Comparison of ENCODE assay signal across 10 cellular contexts in the genomic region with DNA sequence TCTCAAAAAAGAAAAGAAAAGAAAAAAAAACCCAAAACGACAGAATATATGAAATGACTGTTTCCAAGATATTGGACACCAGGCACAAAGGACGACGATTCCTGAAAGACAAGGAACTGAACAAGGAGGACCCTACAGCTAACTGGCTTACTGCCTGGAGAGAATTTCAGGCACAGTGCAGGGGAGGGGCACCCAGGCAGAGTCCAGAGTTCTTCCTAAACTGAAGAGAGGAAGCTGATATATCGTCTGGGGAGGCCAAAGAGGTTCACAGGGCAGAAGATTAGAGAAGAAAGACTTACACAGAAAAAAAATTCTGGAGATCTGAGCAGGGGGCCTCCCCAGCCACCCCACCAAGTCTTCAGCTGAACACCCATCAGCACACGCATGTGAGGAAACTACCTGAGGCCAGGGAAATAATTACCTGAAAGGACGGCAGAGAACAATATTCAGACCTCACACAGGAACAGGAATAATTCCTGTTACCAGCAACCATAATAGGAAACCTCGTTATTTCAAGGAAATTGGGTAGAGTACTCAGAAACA. TPM values are rescaled to one million over a fixed set of nuclear protein-coding genes. Genes with fewer than 3 reads are reported as not detected.
DNase-seq lines count a peak whose midpoint lies in the region; TF ChIP-seq lines count a peak whose summit lies in the region.
"Had no signal": no experiment of that assay in that cellular context is flagged by ENCODE, and none has a peak within 500 bp of the region (broad histone marks: within the 10 kb centered on the region; RNA-seq: fewer than 3 reads in every experiment).

No MANE protein-coding gene starts in this region.

- peak overlapping the region; percentile 33 for H3K27ac ChIP-seq in vagina
- H3K27ac ChIP-seq: PC-9 had no signal

- H3K27me3 ChIP-seq in vagina, result no peaks in the 10 kb centered on the region

- H3K4me3 ChIP-seq in vagina, result no peak overlapping the region
- H3K4me3 ChIP-seq: PC-9 had no signal

- peaks cover 63% of the 10 kb centered on the region for H3K4me1 Mint-ChIP-seq in activated naive CD4-positive, alpha-beta T cell treated with anti-CD3 and anti-CD28 coated beads, Interleukin-2, amount 10 ng/mL, durations not matched to agents 7 days and 5 days
- peaks cover 18% of the 10 kb centered on the region for H3K4me1 Mint-ChIP-seq in activated naive CD4-positive, alpha-beta T cell treated with anti-CD3 and anti-CD28 coated beads for 36 hours (ENCODE audit: low read depth)
- H3K4me1 Mint-ChIP-seq in chondrocyte (ENCODE audit: low read depth), result peaks cover 68% of the 10 kb centered on the region
- peaks cover 25% of the 10 kb centered on the region for H3K4me1 Mint-ChIP-seq in mesothelial cell of epicardium

- TF ChIP-seq CTCF in chondrocyte (IDR thresholded peaks at IDR 0.05) (no peak), mesothelial cell of epicardium (IDR thresholded peaks at IDR 0.05; ENCODE audit: unreplicated experiment) (no peak), vagina (IDR thresholded peaks at IDR 0.05) (no peak), GM13976 (IDR thresholded peaks at IDR 0.05; ENCODE audit: borderline replicate concordance, control extremely low read depth, extremely low read depth, insufficient read depth, missing control alignments) (no peak)

- H3K4me1 ChIP-seq in vagina, result peaks cover 14% of the 10 kb centered on the region

- no peak for DNase-seq in activated naive CD4-positive, alpha-beta T cell treated with anti-CD3 and anti-CD28 coated beads, Interleukin-2, amount 10 ng/mL, durations not matched to agents 7 days and 5 days
- no peak for DNase-seq in activated naive CD4-positive, alpha-beta T cell treated with anti-CD3 and anti-CD28 coated beads for 36 hours
- DNase-seq in chondrocyte (ENCODE audit: low spot score) (no peak), mesothelial cell of epicardium (ENCODE audit: low spot score in 2 of 2, unreplicated experiment in 2 of 2) (no peak), vagina (ENCODE audit: extremely low spot score in 2 of 2) (no peak), NCI-H510A (lab: John Stamatoyannopoulos, UW) (no peak), GM13976 (ENCODE audit: low spot score) (no peak), AG20443 (ENCODE audit: low spot score) (no peak)
- DNase-seq: PC-9, retina had no signal

- CTCF ChIA-PET in activated naive CD4-positive, alpha-beta T cell treated with anti-CD3 and anti-CD28 coated beads, Interleukin-2, amount 10 ng/mL, durations not matched to agents 7 days and 5 days (lab: Charles Lee), result interaction anchor here (1.1 kb wide), 1 partner anchor 90 kb away, joined by 4 read pairs; a partner anchor contains a TSS
- CTCF ChIA-PET in activated naive CD4-positive, alpha-beta T cell treated with anti-CD3 and anti-CD28 coated beads for 36 hours (lab: Charles Lee), result interaction anchor here (0.9 to 1.8 kb wide), 3 partner anchors 25 to 173 kb away, joined by 3 to 4 read pairs (median 4); a partner anchor contains a TSS

- in situ Hi-C loops in GM13976 (cut with MboI; ENCODE audit: low sequenced_read_pairs, unreplicated experiment), result no loop called here

- no peak for TF ChIP-seq POLR2A in vagina (IDR thresholded peaks at IDR 0.05)

- peaks cover 2% of the 10 kb centered on the region for H3K36me3 Mint-ChIP-seq in activated naive CD4-positive, alpha-beta T cell treated with anti-CD3 and anti-CD28 coated beads, Interleukin-2, amount 10 ng/mL, durations not matched to agents 7 days and 5 days
- H3K36me3 Mint-ChIP-seq in activated naive CD4-positive, alpha-beta T cell treated with anti-CD3 and anti-CD28 coated beads for 36 hours (ENCODE audit: low read depth), result no peaks in the 10 kb centered on the region
- H3K36me3 Mint-ChIP-seq in chondrocyte (ENCODE audit: low read depth), result no peaks in the 10 kb centered on the region
- H3K36me3 Mint-ChIP-seq in mesothelial cell of epicardium, result no peaks in the 10 kb centered on the region

- no peaks in the 10 kb centered on the region for H3K9me3 ChIP-seq in vagina

- peaks cover 4% of the 10 kb centered on the region for H3K9me3 Mint-ChIP-seq in activated naive CD4-positive, alpha-beta T cell treated with anti-CD3 and anti-CD28 coated beads, Interleukin-2, amount 10 ng/mL, durations not matched to agents 7 days and 5 days
- no peaks in the 10 kb centered on the region for H3K9me3 Mint-ChIP-seq in activated naive CD4-positive, alpha-beta T cell treated with anti-CD3 and anti-CD28 coated beads for 36 hours
- H3K9me3 Mint-ChIP-seq in chondrocyte (ENCODE audit: low read depth), result no peaks in the 10 kb centered on the region
- no peaks in the 10 kb centered on the region for H3K9me3 Mint-ChIP-seq in mesothelial cell of epicardium

- intact Hi-C loops in activated naive CD4-positive, alpha-beta T cell treated with anti-CD3 and anti-CD28 coated beads for 36 hours (cut with micrococcal nuclease), result no loop called here
- intact Hi-C loops in vagina (cut with DNase I), result no loop called here

- no peaks in the 10 kb centered on the region for H3K36me3 ChIP-seq in vagina

- peak overlapping the region; percentile 7 for H3K4me3 Mint-ChIP-seq in activated naive CD4-positive, alpha-beta T cell treated with anti-CD3 and anti-CD28 coated beads, Interleukin-2, amount 10 ng/mL, durations not matched to agents 7 days and 5 days
- H3K4me3 Mint-ChIP-seq in activated naive CD4-positive, alpha-beta T cell treated with anti-CD3 and anti-CD28 coated beads for 36 hours, result no peak overlapping the region
- H3K4me3 Mint-ChIP-seq in chondrocyte (ENCODE audit: unreplicated experiment), result no peak overlapping the region
- H3K4me3 Mint-ChIP-seq in mesothelial cell of epicardium, result no peak overlapping the region

- peaks cover 15% of the 10 kb centered on the region for H3K27me3 Mint-ChIP-seq in activated naive CD4-positive, alpha-beta T cell treated with anti-CD3 and anti-CD28 coated beads, Interleukin-2, amount 10 ng/mL, durations not matched to agents 7 days and 5 days
- H3K27me3 Mint-ChIP-seq in activated naive CD4-positive, alpha-beta T cell treated with anti-CD3 and anti-CD28 coated beads for 36 hours (ENCODE audit: low read depth), result peaks cover 9% of the 10 kb centered on the region
- H3K27me3 Mint-ChIP-seq in chondrocyte (ENCODE audit: low read depth) (no peaks in the 10 kb centered on the region), mesothelial cell of epicardium (ENCODE audit: low read depth) (no peaks in the 10 kb centered on the region)

- H3K27ac Mint-ChIP-seq in activated naive CD4-positive, alpha-beta T cell treated with anti-CD3 and anti-CD28 coated beads, Interleukin-2, amount 10 ng/mL, durations not matched to agents 7 days and 5 days, result peak overlapping the region; percentile 71
- no peak overlapping the region for H3K27ac Mint-ChIP-seq in activated naive CD4-positive, alpha-beta T cell treated with anti-CD3 and anti-CD28 coated beads for 36 hours
- H3K27ac Mint-ChIP-seq in chondrocyte (ENCODE audit: unreplicated experiment) (peak overlapping the region; percentile 76), mesothelial cell of epicardium (peak overlapping the region; percentile 74)

RNA-seq across cellular contexts. Expression of a gene that starts 24.6 kb away (rescaled TPM):
- total RNA-seq in activated naive CD4-positive, alpha-beta T cell treated with anti-CD3 and anti-CD28 coated beads for 36 hours, result under 1 TPM; 0.32 to 0.33 TPM
- total RNA-seq in chondrocyte, result 84.1 to 107 TPM (median 107 TPM) in 3 replicates
- 39.1 to 45.5 TPM (median 40.6 TPM) in 3 replicates for total RNA-seq in mesothelial cell of epicardium
- 30.7 TPM for total RNA-seq in vagina

RNA-seq across cellular contexts. Expression of a gene that starts 53.1 kb away (rescaled TPM):
- total RNA-seq in activated naive CD4-positive, alpha-beta T cell treated with anti-CD3 and anti-CD28 coated beads for 36 hours, result 100 to 1,000 TPM; 181 to 202 TPM
- total RNA-seq in chondrocyte (80.2 to 90.5 TPM (median 84.3 TPM) in 3 replicates), mesothelial cell of epicardium (67.2 to 70.9 TPM (median 69.7 TPM) in 3 replicates), vagina (23.1 TPM)

Comparison
In these comparisons a context has a peak if more than half of its experiments do, and no peak if none do; other contexts are left out.
1. RNA of a gene that starts 24.6 kb away (total RNA-seq): 84.1 to 107 TPM in chondrocyte, 39.1 to 45.5 TPM in mesothelial cell of epicardium and 30.7 TPM in vagina (single experiment); 0.32 to 0.33 TPM in activated naive CD4-positive, alpha-beta T cell treated with anti-CD3 and anti-CD28 coated beads for 36 hours; every median in the first group is over 10 times any median in the second.